In the genomic region with DNA sequence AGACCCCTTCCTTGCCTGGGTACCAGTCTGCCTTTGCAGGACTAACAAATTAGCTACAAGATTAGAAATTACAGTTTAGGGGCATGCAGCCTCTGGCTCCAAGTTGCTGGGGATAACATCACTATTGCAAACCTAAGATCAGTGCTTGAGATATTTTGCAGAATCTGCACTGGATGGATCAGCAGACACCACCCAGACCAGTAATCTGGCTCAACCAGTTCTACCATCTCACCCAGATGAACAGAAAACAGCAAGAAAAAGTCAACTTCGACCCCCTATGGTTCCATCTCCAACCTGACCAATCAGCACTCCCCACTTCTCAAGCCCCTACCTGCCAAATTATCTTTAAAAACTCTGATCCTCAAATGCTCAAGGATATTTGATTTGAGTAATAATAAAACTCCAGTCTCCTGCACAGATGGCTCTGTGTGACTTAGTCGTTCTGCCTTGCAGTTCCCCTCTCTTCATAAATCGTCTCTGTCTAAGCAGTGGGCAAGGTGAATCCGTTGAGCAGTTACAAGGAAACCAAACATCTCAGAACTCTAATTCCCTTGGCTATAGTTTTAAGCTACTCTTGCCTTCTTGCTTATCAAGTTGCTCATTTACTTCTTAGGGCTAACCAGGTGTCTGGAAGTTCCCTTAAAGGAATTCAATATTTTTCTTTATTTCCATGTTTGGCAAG, we compare ENCODE assay signal across 14 cellular contexts. TPM values are rescaled to one million over a fixed set of nuclear protein-coding genes. Genes with fewer than 3 reads are reported as not detected.
DNase-seq lines count a peak whose midpoint lies in the region; ATAC-seq, FAIRE-seq and TF ChIP-seq lines count a peak whose summit lies in the region.
"Had no signal": no experiment of that assay in that cellular context is flagged by ENCODE, and none has a peak within 500 bp of the region (broad histone marks: within the 10 kb centered on the region; RNA-seq: fewer than 3 reads in every experiment).

No MANE protein-coding gene starts in this region.

- no peaks in the 10 kb centered on the region for H3F3A ChIP-seq in PC-3 (ENCODE audit: low read length, unreplicated experiment)

- H3K9me2 ChIP-seq in PC-3 (replicated peaks; ENCODE audit: low read length): no peaks in the 10 kb centered on the region

- WGBS in H1 (ENCODE audit: extremely low coverage in 1 of 2, insufficient coverage in 1 of 2, insufficient read length in 1 of 2, insufficient replicate concordance in 2 of 2, low coverage in 1 of 2, low lambda C conversion rate in 2 of 2, missing lambda C conversion rate in 1 of 2), 2 experiments: 93% methylated on average over 4 of the region's 4 CpGs; no CpG with 5 or more reads in 1 of the 2 experiments

- no peak for TF ChIP-seq RAD21 in H1 (IDR thresholded peaks at IDR 0.05 in 1 of 2, conservative IDR thresholded peaks at IDR 0.05 in 1 of 2; ENCODE audit: low read depth in 2 of 2, low read length in 2 of 2)

- no peak overlapping the region for H4K8ac ChIP-seq in H1 (ENCODE audit: extremely low read depth, insufficient read depth, low read length)

- H3K27me3 Mint-ChIP-seq in stimulated activated naive CD8-positive, alpha-beta T cell treated with anti-CD3 and anti-CD28 coated beads, Interleukin-15, Interleukin-2, amounts not matched to agents 100 ng/mL and 50 ng/mL, for 24 hours: no peaks in the 10 kb centered on the region

- no peak for TF ChIP-seq POLR2A in H1 (IDR thresholded peaks at IDR 0.05; ENCODE audit: control extremely low read depth in 1 of 2, low read depth in 2 of 2, low read length in 2 of 2)

- no peaks in the 10 kb centered on the region for H3K4me1 ChIP-seq in PC-3 (ENCODE audit: insufficient read depth, low read length)
- peaks cover 0 to 2% (median 1%) of the 10 kb centered on the region in 4 experiments; a peak in 2 of 7 replicates for H3K4me1 ChIP-seq in H1 (replicated peaks in 1 of 4; ENCODE audit: control insufficient read depth in 3 of 4, insufficient read depth in 4 of 4, low read length in 3 of 4)
- H3K4me1 ChIP-seq: ascending aorta, HAP-1, Peyer's patch, uterus had no signal

- no peak overlapping the region for H2BK20ac ChIP-seq in H1 (ENCODE audit: low read length)

- TF ChIP-seq CTCF in PC-3 (conservative IDR thresholded peaks at IDR 0.05; ENCODE audit: low read depth, low read length): no peak
- TF ChIP-seq CTCF in H1 (IDR thresholded peaks at IDR 0.05; ENCODE audit: control extremely low read depth in 1 of 3, insufficient read depth in 1 of 3, low read depth in 1 of 3, low read length in 3 of 3): no peak

- H3K14ac ChIP-seq in H1 (ENCODE audit: insufficient read length): no peak overlapping the region

- POLR2A ChIA-PET in PC-3 (lab: Charles Lee; ENCODE audit: unreplicated experiment): no interaction called here
- POLR2A ChIA-PET in H1 (lab: Charles Lee; ENCODE audit: partially characterized antibody): no interaction called here

- H2AFZ ChIP-seq in PC-3 (ENCODE audit: low read length) (no peak overlapping the region), H1 (ENCODE audit: low read length) (peak overlapping the region; percentile 37; the same call in 1 of the 2 replicates)

- no peak overlapping the region for H3K4me2 ChIP-seq in PC-3 (ENCODE audit: low read length)
- no peak overlapping the region for H3K4me2 ChIP-seq in H1 (ENCODE audit: insufficient read depth in 1 of 2, low read depth in 2 of 2, low read length in 2 of 2)

- H3K9me3 ChIP-seq in PC-3 (ENCODE audit: low read length) (no peaks in the 10 kb centered on the region), H1 (ENCODE audit: insufficient read depth in 2 of 2, low read depth in 1 of 2, low read length in 1 of 2) (no peaks in the 10 kb centered on the region)
- H3K9me3 ChIP-seq: ascending aorta, HAP-1, MG63, Peyer's patch, uterus had no signal

- no peak for FAIRE-seq in H1 (lab: Jason Lieb, UNC)

- H3K9me3 Mint-ChIP-seq in stimulated activated naive CD8-positive, alpha-beta T cell treated with anti-CD3 and anti-CD28 coated beads, Interleukin-15, Interleukin-2, amounts not matched to agents 100 ng/mL and 50 ng/mL, for 24 hours: no peaks in the 10 kb centered on the region

- no peak overlapping the region for H4K5ac ChIP-seq in H1 (ENCODE audit: insufficient read length, low read depth, low read length)

- H3K18ac ChIP-seq in H1 (ENCODE audit: extremely low read depth, low read length): no peak overlapping the region

- H3K9ac ChIP-seq in PC-3 (ENCODE audit: low read length): no peak overlapping the region
- H3K9ac ChIP-seq in H1 (replicated peaks in 1 of 4; ENCODE audit: extremely low read depth in 1 of 4, low read depth in 3 of 4, low read length in 3 of 4): no peak overlapping the region

- no peak overlapping the region for H2BK120ac ChIP-seq in H1 (replicated peaks; ENCODE audit: low read depth, low read length)

- H4K91ac ChIP-seq in H1 (replicated peaks; ENCODE audit: insufficient read length, low read length): no peak overlapping the region

- no peak overlapping the region for H2BK15ac ChIP-seq in H1 (ENCODE audit: low read length)

- no peak for ATAC-seq in stimulated activated naive CD8-positive, alpha-beta T cell treated with anti-CD3 and anti-CD28 coated beads, Interleukin-15, Interleukin-2, amounts not matched to agents 100 U/mL and 50 U/mL, for 24 hours
- ATAC-seq in PC-3: no peak

- H3K4ac ChIP-seq in H1 (replicated peaks; ENCODE audit: insufficient read length, low read depth, low read length): no peak overlapping the region

- no peak overlapping the region for H2BK12ac ChIP-seq in H1 (ENCODE audit: low read depth, low read length)

- H3K79me2 ChIP-seq in PC-3 (ENCODE audit: low read length) (no peaks in the 10 kb centered on the region), H1 (ENCODE audit: control insufficient read depth in 1 of 2, insufficient read depth in 2 of 2, low read length in 2 of 2) (no peaks in the 10 kb centered on the region)

- H3K79me1 ChIP-seq in H1 (ENCODE audit: low read depth, low read length): no peaks in the 10 kb centered on the region

- H3K23ac ChIP-seq in H1 (ENCODE audit: insufficient read length): no peak overlapping the region

- CTCF ChIA-PET in PC-3 (lab: Charles Lee): interaction anchor here (0.6 kb wide), 1 partner anchor 17 kb away, joined by 3 read pairs; no protein-coding TSS in a partner anchor
- CTCF ChIA-PET in H1 (lab: Charles Lee; ENCODE audit: partially characterized antibody): no interaction called here

- H3K4me1 Mint-ChIP-seq in stimulated activated naive CD8-positive, alpha-beta T cell treated with anti-CD3 and anti-CD28 coated beads, Interleukin-15, Interleukin-2, amounts not matched to agents 100 ng/mL and 50 ng/mL, for 24 hours (ENCODE audit: low read depth): peaks cover 64% of the 10 kb centered on the region

- H3K27ac ChIP-seq in PC-3 (ENCODE audit: low read length) (no peak overlapping the region), H1 (ENCODE audit: low read depth, low read length) (no peak overlapping the region)
- H3K27ac ChIP-seq: ascending aorta, uterus had no signal

- no peak for DNase-seq in stimulated activated naive CD8-positive, alpha-beta T cell treated with anti-CD3 and anti-CD28 coated beads, Interleukin-15, Interleukin-2, amounts not matched to agents 100 U/mL and 50 U/mL, for 24 hours
- peak; percentile 15 for DNase-seq in PC-3
- DNase-seq in H1 (ENCODE audit: low read depth in 1 of 2, low spot score in 2 of 2): no peak
- no peak for DNase-seq in superior temporal gyrus (ENCODE audit: extremely low spot score)
- no peak for DNase-seq in dermis blood vessel endothelial cell
- no peak for DNase-seq in OCI-M1 (lab: John Stamatoyannopoulos, UW)
- no peak for DNase-seq in DMS114 treated with DMSO at 0.1 percent for 48 hours (lab: John Stamatoyannopoulos, UW; ENCODE audit: unreplicated experiment)
- DNase-seq: MG63, Peyer's patch, uterus had no signal

- H3K27me3 ChIP-seq in PC-3 (ENCODE audit: low read length): no peaks in the 10 kb centered on the region
- 0 out of 7 replicates have a peak, but pooled peaks cover 0 to 2% (median 0%) of the 10 kb centered on the region in 4 experiments for H3K27me3 ChIP-seq in H1 (replicated peaks in 1 of 4; ENCODE audit: control insufficient read depth in 3 of 4, extremely low read depth in 1 of 4, insufficient read depth in 3 of 4, low read length in 3 of 4)
- H3K27me3 ChIP-seq: ascending aorta, MG63, Peyer's patch, uterus had no signal

- no peak overlapping the region for H2AK5ac ChIP-seq in H1 (ENCODE audit: low read depth, low read length)

- H2BK5ac ChIP-seq in H1 (ENCODE audit: low read depth, low read length): no peak overlapping the region

- no peaks in the 10 kb centered on the region for H3K36me3 ChIP-seq in PC-3 (ENCODE audit: low read depth, low read length)
- no peaks in the 10 kb centered on the region for H3K36me3 ChIP-seq in H1 (ENCODE audit: control insufficient read depth in 2 of 4, insufficient read depth in 4 of 4, low read length in 3 of 4)
- H3K36me3 ChIP-seq: ascending aorta, HAP-1, MG63, Peyer's patch, uterus had no signal

- H3K36me3 Mint-ChIP-seq in stimulated activated naive CD8-positive, alpha-beta T cell treated with anti-CD3 and anti-CD28 coated beads, Interleukin-15, Interleukin-2, amounts not matched to agents 100 ng/mL and 50 ng/mL, for 24 hours (ENCODE audit: low read depth): no peaks in the 10 kb centered on the region

- H3K56ac ChIP-seq in H1 (replicated peaks; ENCODE audit: insufficient read length, low read depth, low read length): no peak overlapping the region

- no peaks in the 10 kb centered on the region for H3K23me2 ChIP-seq in H1 (ENCODE audit: low read depth, low read length)

- intact Hi-C loops in PC-3 (cut with micrococcal nuclease): no loop called here

- H3K4me3 Mint-ChIP-seq in stimulated activated naive CD8-positive, alpha-beta T cell treated with anti-CD3 and anti-CD28 coated beads, Interleukin-15, Interleukin-2, amounts not matched to agents 100 ng/mL and 50 ng/mL, for 24 hours: peak overlapping the region; percentile 53

- H3K4me3 ChIP-seq in PC-3 (ENCODE audit: low read length): no peak overlapping the region
- H3K4me3 ChIP-seq in H1 (ENCODE audit: extremely low read depth in 1 of 4, insufficient read depth in 2 of 4, low read depth in 3 of 4, low read length in 4 of 4): no peak overlapping the region
- H3K4me3 ChIP-seq: ascending aorta, HAP-1, MG63, Peyer's patch, uterus had no signal

- no TSS peak for BruUV-seq in PC-3 (replicated peaks; lab: Mats Ljungman, UMichigan)

- TF ChIP-seq EP300 in H1 (IDR thresholded peaks at IDR 0.05; ENCODE audit: borderline replicate concordance in 1 of 2, low read depth in 2 of 2, low read length in 2 of 2): no peak

- H4K20me1 ChIP-seq in PC-3 (ENCODE audit: low read length) (no peaks in the 10 kb centered on the region), H1 (replicated peaks in 1 of 2; ENCODE audit: control insufficient read depth in 1 of 2, insufficient read depth in 2 of 2, low read length in 2 of 2) (no peaks in the 10 kb centered on the region)

- peak overlapping the region; percentile 74 for H3K27ac Mint-ChIP-seq in stimulated activated naive CD8-positive, alpha-beta T cell treated with anti-CD3 and anti-CD28 coated beads, Interleukin-15, Interleukin-2, amounts not matched to agents 100 ng/mL and 50 ng/mL, for 24 hours

RNA-seq across cellular contexts. Expression of a gene that starts 16.1 kb away (rescaled TPM):
- 5.4 and 5.6 TPM in 2 replicates for total RNA-seq in PC-3 (2014; rRNA removed)
- total RNA-seq in H1 (2021; fragmentation: NEBNext Ultra II Directional; extraction: Animal tissue kit (Norgen Biotek cat#: 25700)): 15.1 and 16.8 TPM in 2 replicates
- polyA plus RNA-seq in H1 (2011; rRNA removed): 4.8 and 9.1 TPM in 2 replicates
- 10.8 TPM for polyA plus RNA-seq in H1 (2011; cell fraction: cytosol; rRNA removed)
- polyA plus RNA-seq in H1 (2011; cell fraction: nucleus; rRNA removed): 3.3 TPM
- 5.6 to 11.0 TPM (median 8.9 TPM) in 4 replicates for polyA plus RNA-seq in H1 (2012, experiment 1 of 2)
- 1.5 TPM for polyA plus RNA-seq in H1 (2012, experiment 2 of 2)
- polyA plus RNA-seq in H1 (2013, experiment 1 of 2): 28.6 TPM
- 28.5 TPM for polyA plus RNA-seq in H1 (2013, experiment 2 of 2)
- 6.7 and 9.9 TPM in 2 replicates for polyA minus RNA-seq in H1 (2011; rRNA and poly(A)+ RNA removed)
- polyA minus RNA-seq in H1 (2011; cell fraction: cytosol; rRNA and poly(A)+ RNA removed): 4.8 TPM
- polyA minus RNA-seq in H1 (2011; cell fraction: nucleus; rRNA and poly(A)+ RNA removed): 19.2 TPM
- total RNA-seq in dermis blood vessel endothelial cell: 23.0 and 28.0 TPM in 2 replicates

RNA-seq across cellular contexts. Expression of a gene that starts 53.5 kb away (rescaled TPM):
- total RNA-seq in PC-3 (2014; rRNA removed) (not detected in 2 replicates), dermis blood vessel endothelial cell (not detected in 2 replicates)
- not detected in 2 replicates for total RNA-seq in H1 (2021; fragmentation: NEBNext Ultra II Directional; extraction: Animal tissue kit (Norgen Biotek cat#: 25700))
- not detected in 2 replicates for polyA plus RNA-seq in H1 (2011; rRNA removed)
- polyA plus RNA-seq in H1 (2011; cell fraction: cytosol; rRNA removed): not detected
- not detected for polyA plus RNA-seq in H1 (2011; cell fraction: nucleus; rRNA removed)
- polyA plus RNA-seq in H1 (2012, experiment 1 of 2): not detected in 4 replicates
- polyA plus RNA-seq in H1 (2012, experiment 2 of 2): not detected
- polyA plus RNA-seq in H1 (2013, experiment 1 of 2): 0.04 TPM
- polyA plus RNA-seq in H1 (2013, experiment 2 of 2): not detected
- not detected in 2 replicates for polyA minus RNA-seq in H1 (2011; rRNA and poly(A)+ RNA removed)
- not detected for polyA minus RNA-seq in H1 (2011; cell fraction: cytosol; rRNA and poly(A)+ RNA removed)
- polyA minus RNA-seq in H1 (2011; cell fraction: nucleus; rRNA and poly(A)+ RNA removed): not detected
- total RNA-seq: ascending aorta, lung microvascular endothelial cell had no signal
